In genomic region chr10:113360870-113361269, GRCh38 we compare ENCODE assay signal across 1 cellular context.
TF ChIP-seq lines count a peak whose summit lies in the region.

No MANE protein-coding gene starts in this region.

TF ChIP-seq in GM23338, 12 proteins besides CTCF, POLR2A, EP300 and RAD21:
- no peak for TF ChIP-seq REST (IDR thresholded peaks at IDR 0.05; ENCODE audit: unreplicated experiment)
- no peak for TF ChIP-seq NANOG (IDR thresholded peaks at IDR 0.05; ENCODE audit: borderline replicate concordance)
- no peak for TF ChIP-seq ZNF331 (CRISPR knock-in tag; IDR thresholded peaks at IDR 0.05; ENCODE audit: low read depth)
- TF ChIP-seq ZNF114 (CRISPR knock-in tag; IDR thresholded peaks at IDR 0.05): no peak
- TF ChIP-seq JUNB (IDR thresholded peaks at IDR 0.05; ENCODE audit: unreplicated experiment): no peak
- TF ChIP-seq EZH2phosphoT487 (IDR thresholded peaks at IDR 0.05; ENCODE audit: unreplicated experiment): no peak
- no peak for TF ChIP-seq EZH2 (IDR thresholded peaks at IDR 0.05; ENCODE audit: low read depth, unreplicated experiment)
- TF ChIP-seq STAT1 (IDR thresholded peaks at IDR 0.05; ENCODE audit: unreplicated experiment): no peak
